7 cellular contexts compared by ENCODE assay signal in genomic region chr6:2855061-2855519, GRCh38. TPM values are rescaled to one million over a fixed set of nuclear protein-coding genes. Genes with fewer than 3 reads are reported as not detected.
DNase-seq lines count a peak whose midpoint lies in the region; ATAC-seq and TF ChIP-seq lines count a peak whose summit lies in the region.

No MANE protein-coding gene starts in this region.

- no peaks in the 10 kb centered on the region for H3K79me2 ChIP-seq in OCI-LY1 (ENCODE audit: insufficient read depth, low read length)

- H3K4me1 ChIP-seq in OCI-LY1 (ENCODE audit: insufficient read depth, low read length, severe bottlenecking) = peaks cover 51% of the 10 kb centered on the region
- H3K4me1 ChIP-seq in lung (ENCODE audit: control insufficient read depth in 2 of 2, insufficient read depth in 2 of 2, low read length in 2 of 2) = peaks cover 10 to 13% of the 10 kb centered on the region in 2 donors

- peak overlapping the region; percentile 91 for H3K27ac ChIP-seq in OCI-LY1 (ENCODE audit: low read depth, low read length, poor library complexity, severe bottlenecking)
- H3K27ac ChIP-seq in lung (ENCODE audit: low read depth in 1 of 2, low read length in 1 of 2) = peak overlapping the region; percentile 72 to 96
- H3K27ac ChIP-seq in substantia nigra (ENCODE audit: low read depth, low read length, poor library complexity, severe bottlenecking) = peak overlapping the region; percentile 73

- ATAC-seq in lung (ENCODE audit: insufficient read depth, low FRiP score) = no peak

- no peaks in the 10 kb centered on the region for H3K9me2 ChIP-seq in OCI-LY1 (ENCODE audit: low read depth, low read length)

- no peak for TF ChIP-seq CTCF in OCI-LY1 (IDR thresholded peaks at IDR 0.05; ENCODE audit: low read length)
- no peak for TF ChIP-seq CTCF in lung (IDR thresholded peaks at IDR 0.05; ENCODE audit: control extremely low read depth, extremely low read depth)

- peak overlapping the region; percentile 64 for H3K4me2 ChIP-seq in OCI-LY1 (ENCODE audit: low read length)

- H3K4me3 ChIP-seq in OCI-LY1 (ENCODE audit: low read depth, low read length, poor library complexity, severe bottlenecking) = no peak overlapping the region
- H3K4me3 ChIP-seq in lung = no peak overlapping the region

- H4K20me1 ChIP-seq in OCI-LY1 (ENCODE audit: insufficient read depth, low read length) = no peaks in the 10 kb centered on the region

- H3K9ac ChIP-seq in OCI-LY1 (ENCODE audit: low read length) = peak overlapping the region; percentile 49; the same call in 1 of the 2 replicates

- no peak overlapping the region for H2AFZ ChIP-seq in OCI-LY1 (ENCODE audit: low read length)

- no peaks in the 10 kb centered on the region for H3K36me3 ChIP-seq in OCI-LY1 (ENCODE audit: insufficient read depth, low read length)
- H3K36me3 ChIP-seq in lung (ENCODE audit: control insufficient read depth in 2 of 2, insufficient read depth in 2 of 2, low read length in 2 of 2) = no peaks in the 10 kb centered on the region

- no peaks in the 10 kb centered on the region for H3K27me3 ChIP-seq in OCI-LY1 (ENCODE audit: insufficient read depth, low read length)
- H3K27me3 ChIP-seq in lung (ENCODE audit: control insufficient read depth, insufficient read depth) = no peaks in the 10 kb centered on the region

- peak; percentile 33 for DNase-seq in astrocyte of the hippocampus (ENCODE audit: low read depth, low spot score)
- DNase-seq in lung (ENCODE audit: low spot score) = no peak
- DNase-seq in substantia nigra (lab: John Stamatoyannopoulos, UW) = peak in 13 of 49 donors; percentile 18 to 53 (median 38)
- no peak for DNase-seq in NCI-H446 treated with DMSO at 0.1 percent for 48 hours (lab: John Stamatoyannopoulos, UW)
- DNase-seq in AG08396 (ENCODE audit: low spot score) = no peak
- DNase-seq in NOMO-1 treated with DMSO at 0.1 percent for 48 hours (lab: John Stamatoyannopoulos, UW; ENCODE audit: unreplicated experiment) = no peak

- 63 to 64% methylated on average over 13 of the region's 13 CpGs for WGBS in lung, 2 donors

- H3F3A ChIP-seq in OCI-LY1 (ENCODE audit: insufficient read depth, low read length) = no peaks in the 10 kb centered on the region

- H3K9me3 ChIP-seq in OCI-LY1 (ENCODE audit: low read length) (no peaks in the 10 kb centered on the region), lung (ENCODE audit: control insufficient read depth in 2 of 2, insufficient read depth in 1 of 2, low read length in 1 of 2) (peaks cover 0 to 2% of the 10 kb centered on the region in 2 donors)

RNA-seq across cellular contexts. Expression of gene SERPINB1, which starts 13.4 kb away (rescaled TPM):
- total RNA-seq in lung = 100 to 1,000 TPM in 1 of 2 donors, 10 to 100 TPM in 1; 58.0 to 106 TPM
- polyA plus RNA-seq in lung = 100 to 1,000 TPM in 1 of 2 donors, 10 to 100 TPM in 1; 85.1 to 242 TPM

RNA-seq across cellular contexts. Expression of gene SERPINB9, which starts 48.0 kb away (rescaled TPM):
- 10 to 100 TPM; 14.0 to 33.3 TPM for total RNA-seq in lung
- 10 to 100 TPM in 1 of 2 donors, 1 to 10 TPM in 1; 5.4 to 36.1 TPM for polyA plus RNA-seq in lung
